Comparison of ENCODE assay signal across 1 cellular context in the genomic region with DNA sequence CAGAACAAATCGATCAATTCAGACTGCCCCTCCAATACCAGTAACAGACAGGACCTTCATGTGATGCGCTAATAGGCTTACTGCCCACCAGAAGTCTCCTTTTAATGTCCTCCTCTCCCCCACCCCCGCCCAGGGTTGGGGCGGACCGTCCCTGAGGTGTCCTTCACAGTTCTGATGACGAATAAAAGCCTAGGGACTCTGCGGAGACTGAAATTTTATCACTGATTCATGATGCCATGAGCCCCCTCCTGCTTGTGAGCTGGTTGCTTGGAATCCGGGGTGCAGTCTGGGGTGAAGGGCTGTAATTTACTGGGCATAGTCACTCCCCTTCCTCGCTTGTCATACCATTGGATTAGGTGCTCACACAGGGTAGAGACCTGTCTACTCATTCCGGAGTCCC.
TF ChIP-seq lines count a peak whose summit lies in the region.

No MANE protein-coding gene starts in this region.

TF ChIP-seq in H1, 55 proteins besides CTCF, POLR2A, EP300 and RAD21 (continued from another document):
- TF ChIP-seq CHD7 (IDR thresholded peaks at IDR 0.05; ENCODE audit: insufficient replicate concordance, low read length) (no peak), SIX5 (IDR thresholded peaks at IDR 0.05; ENCODE audit: low read depth, low read length) (no peak), MAX (IDR thresholded peaks at IDR 0.05) (no peak), GABPA (IDR thresholded peaks at IDR 0.05; ENCODE audit: borderline replicate concordance, insufficient read depth, low read length) (no peak), TCF12 (IDR thresholded peaks at IDR 0.05; ENCODE audit: low read depth, low read length) (no peak), RXRA (IDR thresholded peaks at IDR 0.05; ENCODE audit: insufficient read depth, low read depth, low read length) (no peak), TEAD4 (IDR thresholded peaks at IDR 0.05; ENCODE audit: low read depth, low read length) (no peak), NANOG (IDR thresholded peaks at IDR 0.05; ENCODE audit: insufficient read depth, low read depth, low read length, poor library complexity, severe bottlenecking) (no peak), GTF2F1 (IDR thresholded peaks at IDR 0.05; ENCODE audit: borderline replicate concordance, low read depth, low read length) (no peak), PHF8 (conservative IDR thresholded peaks at IDR 0.05; ENCODE audit: low read depth, low read length) (no peak), CBX5 (IDR thresholded peaks at IDR 0.05; ENCODE audit: low read depth, low read length) (no peak), USF2 (IDR thresholded peaks at IDR 0.05; ENCODE audit: low read length) (no peak), JUND (IDR thresholded peaks at IDR 0.05; ENCODE audit: low read length) (no peak)
